12 cellular contexts compared by ENCODE assay signal in the genomic region with DNA sequence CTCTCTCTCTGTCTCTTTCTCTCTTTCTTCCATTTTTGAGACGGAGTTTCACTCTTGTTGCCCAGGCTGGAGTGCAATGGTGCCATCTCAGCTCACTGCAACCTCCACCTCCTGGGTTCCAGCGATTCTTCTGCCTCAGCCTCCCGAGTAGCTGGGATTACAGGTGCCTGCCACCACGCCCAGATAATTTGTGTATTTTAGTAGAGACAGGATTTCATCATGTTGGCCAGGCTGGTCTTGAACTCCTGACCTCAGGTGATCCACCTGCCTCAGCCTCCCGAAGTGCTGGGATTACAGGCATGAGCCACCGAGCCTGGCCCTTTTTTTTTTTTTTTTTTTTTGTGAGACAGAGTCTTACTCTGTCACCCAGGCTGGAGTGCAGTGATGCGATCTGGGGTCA. TPM values are rescaled to one million over a fixed set of nuclear protein-coding genes. Genes with fewer than 3 reads are reported as not detected.
DNase-seq lines count a peak whose midpoint lies in the region; ATAC-seq and TF ChIP-seq lines count a peak whose summit lies in the region.
"Not testable (repeated sequence)": the region's sequence is repeated elsewhere in the genome, so short reads cannot be mapped to it uniquely, and the experiment has no call there.
"Had no signal": no experiment of that assay in that cellular context is flagged by ENCODE, and none has a peak within 500 bp of the region (broad histone marks: within the 10 kb centered on the region; RNA-seq: fewer than 3 reads in every experiment).

No MANE protein-coding gene starts in this region.

- not testable (repeated sequence) for H3K4ac ChIP-seq in trophoblast cell (ENCODE audit: low read depth, low read length)

- H3K4me3 ChIP-seq in Peyer's patch; breast epithelium; hepatocyte; trophoblast cell (ENCODE audit: low read depth, low read length); upper lobe of right lung: not testable (repeated sequence)

- not testable (repeated sequence) for TF ChIP-seq CTCF in C4-2B (conservative IDR thresholded peaks at IDR 0.05); Peyer's patch (IDR thresholded peaks at IDR 0.05); breast epithelium (IDR thresholded peaks at IDR 0.05); hepatocyte (IDR thresholded peaks at IDR 0.05; ENCODE audit: poor library complexity); upper lobe of right lung (IDR thresholded peaks at IDR 0.05)

- H2BK12ac ChIP-seq in trophoblast cell (ENCODE audit: low read length), result peak overlapping the region; percentile 69

- H3K23ac ChIP-seq in trophoblast cell (ENCODE audit: low read length), result not testable (repeated sequence)

- H3K27ac Mint-ChIP-seq in memory B cell, result peak overlapping the region; percentile 68
- peak overlapping the region; percentile 45 for H3K27ac Mint-ChIP-seq in stimulated activated memory B cell treated with anti-CD40 and anti-IgM and Interleukin-4, amounts not matched to agents 10 μg/mL and 1 μg/mL and 100 μg/mL, for 72 hours

- not testable (repeated sequence) for H2AFZ ChIP-seq in hepatocyte; trophoblast cell (ENCODE audit: insufficient read depth, low read length, poor library complexity)

- not testable (repeated sequence) for H3K36me3 Mint-ChIP-seq in memory B cell; stimulated activated memory B cell treated with anti-CD40 and anti-IgM and Interleukin-4, amounts not matched to agents 10 μg/mL and 1 μg/mL and 100 μg/mL, for 72 hours

- H3K4me1 Mint-ChIP-seq in memory B cell, result peaks cover 12% of the 10 kb centered on the region
- H3K4me1 Mint-ChIP-seq in stimulated activated memory B cell treated with anti-CD40 and anti-IgM and Interleukin-4, amounts not matched to agents 10 μg/mL and 1 μg/mL and 100 μg/mL, for 72 hours, result peaks cover 14% of the 10 kb centered on the region

- DNase-seq in Peyer's patch; breast epithelium (ENCODE audit: low spot score in 2 of 2); hepatocyte (ENCODE audit: low spot score); memory B cell (ENCODE audit: low spot score in 2 of 2); trophoblast cell: not testable (repeated sequence)
- DNase-seq in upper lobe of right lung, result peak; percentile 11

- not testable (repeated sequence) for H3K36me3 ChIP-seq in Peyer's patch; breast epithelium; hepatocyte (replicated peaks; ENCODE audit: insufficient read depth, low read depth); trophoblast cell (ENCODE audit: control insufficient read depth in 1 of 2, insufficient read depth in 2 of 2, low read length in 2 of 2); upper lobe of right lung

- H4K20me1 ChIP-seq in hepatocyte (ENCODE audit: insufficient read depth, poor library complexity, severe bottlenecking), result not testable (repeated sequence)

- H3K79me2 ChIP-seq in hepatocyte; trophoblast cell (ENCODE audit: control insufficient read depth, insufficient read depth, low read length, poor library complexity): not testable (repeated sequence)

- WGBS in hepatocyte (ENCODE audit: low lambda C conversion rate, missing lambda C conversion rate), result 71% methylated on average over 7 of the region's 7 CpGs
- no CpG with 5 or more reads among the region's 7 CpGs for WGBS in trophoblast cell (ENCODE audit: extremely low coverage, insufficient coverage, insufficient read length)

- not testable (repeated sequence) for H3K9me3 ChIP-seq in Peyer's patch; breast epithelium; hepatocyte (ENCODE audit: low read depth); trophoblast cell (ENCODE audit: insufficient read depth, low read depth, low read length); upper lobe of right lung

- H3K4me2 ChIP-seq in hepatocyte, result peak overlapping the region; percentile 69
- H3K4me2 ChIP-seq in trophoblast cell (ENCODE audit: low read length), result not testable (repeated sequence)

- H3K79me1 ChIP-seq in trophoblast cell (ENCODE audit: low read length), result peaks cover 20% of the 10 kb centered on the region

- not testable (repeated sequence) for H2AK5ac ChIP-seq in trophoblast cell (ENCODE audit: low read length)

- H3K4me1 ChIP-seq in Peyer's patch (peaks cover 0 to 31% (median 1%) of the 10 kb centered on the region in 4 donors), hepatocyte (ENCODE audit: insufficient read depth) (peaks cover 47% of the 10 kb centered on the region), trophoblast cell (ENCODE audit: control insufficient read depth in 1 of 2, insufficient read depth in 2 of 2, low read length in 2 of 2) (peaks cover 17 to 24% of the 10 kb centered on the region in 2 experiments)
- not testable (repeated sequence) for H3K4me1 ChIP-seq in breast epithelium, upper lobe of right lung

- H3K27ac ChIP-seq in C4-2B (peak overlapping the region; percentile 90), Peyer's patch (peak overlapping the region in 3 of 4 donors; percentile 65 to 89 (median 79)), breast epithelium (peak overlapping the region; percentile 85), hepatocyte (peak overlapping the region; percentile 96), trophoblast cell (ENCODE audit: low read depth, low read length) (peak overlapping the region; percentile 90)
- H3K27ac ChIP-seq in upper lobe of right lung, result not testable (repeated sequence)

- not testable (repeated sequence) for H3K27me3 Mint-ChIP-seq in memory B cell; stimulated activated memory B cell treated with anti-CD40 and anti-IgM and Interleukin-4, amounts not matched to agents 10 μg/mL and 1 μg/mL and 100 μg/mL, for 72 hours

- H3K18ac ChIP-seq in trophoblast cell (ENCODE audit: low read length), result not testable (repeated sequence)

- not testable (repeated sequence) for H4K8ac ChIP-seq in trophoblast cell (ENCODE audit: low read depth, low read length)

- not testable (repeated sequence) for ATAC-seq in memory B cell (ENCODE audit: low read depth); stimulated activated memory B cell treated with anti-CD40 and anti-IgM and Interleukin-4, amounts not matched to agents 10 μg/mL and 1 μg/mL and 100 μg/mL, for 72 hours; upper lobe of right lung

- not testable (repeated sequence) for H3K14ac ChIP-seq in trophoblast cell (ENCODE audit: low read length)

- H3K4me3 Mint-ChIP-seq in memory B cell, result peak overlapping the region; percentile 64
- H3K4me3 Mint-ChIP-seq in stimulated activated memory B cell treated with anti-CD40 and anti-IgM and Interleukin-4, amounts not matched to agents 10 μg/mL and 1 μg/mL and 100 μg/mL, for 72 hours, result peak overlapping the region; percentile 61

- H4K91ac ChIP-seq in trophoblast cell (ENCODE audit: low read depth, low read length), result peak overlapping the region; percentile 91

- H2BK120ac ChIP-seq in trophoblast cell (ENCODE audit: insufficient read depth, low read length, poor library complexity), result peak overlapping the region; percentile 62

- not testable (repeated sequence) for H3K9me3 Mint-ChIP-seq in memory B cell; stimulated activated memory B cell treated with anti-CD40 and anti-IgM and Interleukin-4, amounts not matched to agents 10 μg/mL and 1 μg/mL and 100 μg/mL, for 72 hours

- H3K27me3 ChIP-seq in Peyer's patch; breast epithelium; hepatocyte; trophoblast cell (ENCODE audit: insufficient read depth, low read length); upper lobe of right lung: not testable (repeated sequence)

- H4K12ac ChIP-seq in trophoblast cell (ENCODE audit: low read depth, low read length), result not testable (repeated sequence)

- not testable (repeated sequence) for TF ChIP-seq POLR2A in Peyer's patch (IDR thresholded peaks at IDR 0.05); breast epithelium (IDR thresholded peaks at IDR 0.05)

- peak overlapping the region; percentile 93 for H2BK5ac ChIP-seq in trophoblast cell (ENCODE audit: low read depth, low read length, poor library complexity)

- not testable (repeated sequence) for H3K9ac ChIP-seq in trophoblast cell (ENCODE audit: low read length)

- intact Hi-C loops in breast epithelium (cut with DNase I; ENCODE audit: low total_unique reads); upper lobe of right lung (cut with DNase I): not testable (repeated sequence)

- H3K9me2 ChIP-seq in hepatocyte (replicated peaks; ENCODE audit: insufficient read depth), result not testable (repeated sequence)

RNA-seq across cellular contexts. Expression of gene HDHD3, which starts 4.7 kb away (rescaled TPM):
- total RNA-seq in Peyer's patch (100 to 1,000 TPM in 3 of 4 donors, 10 to 100 TPM in 1; 56.1 to 258 (median 237) TPM), breast epithelium (10 to 100 TPM; 24.5 to 66.9 (median 54.1) TPM), hepatocyte (96.8 and 98.7 TPM in 2 replicates), upper lobe of right lung (10.4 TPM)
- polyA plus RNA-seq in hepatocyte, result 94.9 and 110 TPM in 2 replicates
- 31.3 and 34.8 TPM in 2 replicates for polyA plus RNA-seq in trophoblast cell (2013)

RNA-seq across cellular contexts. Expression of gene ALAD, which starts 19.6 kb away (rescaled TPM):
- total RNA-seq in Peyer's patch (10 to 100 TPM; 44.6 to 81.4 (median 62.2) TPM), breast epithelium (10 to 100 TPM; 27.4 to 28.5 (median 28.3) TPM), hepatocyte (27.1 and 27.8 TPM in 2 replicates), upper lobe of right lung (37.7 TPM)
- 31.5 and 43.8 TPM in 2 replicates for polyA plus RNA-seq in hepatocyte
- polyA plus RNA-seq in trophoblast cell (2013), result 34.6 and 36.2 TPM in 2 replicates

RNA-seq across cellular contexts. Expression of gene POLE3, which starts 29.0 kb away (rescaled TPM):
- total RNA-seq in Peyer's patch (10 to 100 TPM; 13.8 to 56.9 (median 16.4) TPM), breast epithelium (10 to 100 TPM; 34.2 to 46.1 (median 35.1) TPM), hepatocyte (32.5 and 35.3 TPM in 2 replicates), upper lobe of right lung (31.0 TPM)
- polyA plus RNA-seq in hepatocyte, result 35.1 and 36.8 TPM in 2 replicates
- 36.7 and 38.0 TPM in 2 replicates for polyA plus RNA-seq in trophoblast cell (2013)

RNA-seq across cellular contexts. Expression of gene C9orf43, which starts 29.1 kb away (rescaled TPM):
- 1 to 10 TPM in 3 of 4 donors, not detected in 1; 1.1 to 5.0 (median 1.2) TPM for total RNA-seq in Peyer's patch
- 1 to 10 TPM in 1 of 3 donors, under 1 TPM in 2; 0.59 to 1.6 (median 0.66) TPM for total RNA-seq in breast epithelium
- total RNA-seq in hepatocyte, result 0.36 and 0.53 TPM in 2 replicates
- 0.07 and 0.69 TPM in 2 replicates for polyA plus RNA-seq in hepatocyte
- polyA plus RNA-seq in trophoblast cell (2013), result 0.36 and 0.41 TPM in 2 replicates
- not detected for total RNA-seq in upper lobe of right lung

RNA-seq across cellular contexts. Expression of gene BSPRY, which starts 32.1 kb away (rescaled TPM):
- total RNA-seq in Peyer's patch (10 to 100 TPM; 11.6 to 20.8 (median 15.8) TPM), breast epithelium (10 to 100 TPM in 2 of 3 donors, 1 to 10 TPM in 1; 1.1 to 35.3 (median 27.9) TPM), hepatocyte (4.8 and 6.1 TPM in 2 replicates), upper lobe of right lung (10.8 TPM)
- polyA plus RNA-seq in hepatocyte, result 12.0 TPM in 2 replicates
- 1.9 and 2.1 TPM in 2 replicates for polyA plus RNA-seq in trophoblast cell (2013)
- total RNA-seq: A172, GM23248, LHCN-M2 had no signal
- polyA plus RNA-seq: AG04450, GM23248 had no signal
